In the genomic region with DNA sequence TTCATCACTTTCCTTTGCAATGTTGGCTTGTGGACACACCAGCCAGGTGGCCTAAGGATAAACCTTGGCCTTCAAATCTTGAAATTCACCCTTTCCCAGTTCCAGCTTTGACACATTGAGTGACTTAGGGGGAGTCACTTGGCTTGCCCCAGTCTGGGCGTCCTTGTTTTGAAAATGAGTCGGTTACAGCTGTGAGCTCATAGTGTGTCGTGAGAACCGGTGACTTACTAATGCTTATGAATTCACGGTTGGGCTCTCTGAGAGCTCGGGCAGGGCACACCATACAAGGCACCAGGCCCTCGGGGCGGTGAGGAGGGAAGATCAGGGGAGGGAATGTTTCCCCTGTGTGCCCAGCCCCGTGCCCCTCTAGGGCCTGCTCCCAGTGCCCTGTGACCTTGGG, we compare ENCODE assay signal across 15 cellular contexts.
DNase-seq lines count a peak whose midpoint lies in the region; ATAC-seq and TF ChIP-seq lines count a peak whose summit lies in the region.
"Had no signal": no experiment of that assay in that cellular context is flagged by ENCODE, and none has a peak within 500 bp of the region (broad histone marks: within the 10 kb centered on the region; RNA-seq: fewer than 3 reads in every experiment).

No MANE protein-coding gene starts in this region.

- H3K27ac ChIP-seq in Panc1 (ENCODE audit: low read length), result peak overlapping the region; percentile 79
- peak overlapping the region; percentile 41 for H3K27ac ChIP-seq in prostate gland
- H3K27ac ChIP-seq: gastrocnemius medialis had no signal

- peak; percentile 43 for ATAC-seq in Panc1
- ATAC-seq: gastrocnemius medialis, K562, Right ventricle myocardium inferior had no signal

- CTCF ChIA-PET in Panc1 (lab: Charles Lee), result no interaction called here

- intact Hi-C loops in Panc1 (cut with micrococcal nuclease; ENCODE audit: unreplicated experiment) (no loop called here), prostate gland (cut with DNase I) (no loop called here)

- no peak for TF ChIP-seq POLR2A in prostate gland (IDR thresholded peaks at IDR 0.05)

- no peaks in the 10 kb centered on the region for H3K36me3 ChIP-seq in Panc1 (ENCODE audit: control insufficient read depth, insufficient read depth, low read length)
- H3K36me3 ChIP-seq in prostate gland, result no peaks in the 10 kb centered on the region
- H3K36me3 ChIP-seq: gastrocnemius medialis had no signal

- no peak overlapping the region for H3K27ac Mint-ChIP-seq in progenitor cell of endocrine pancreas
- H3K27ac Mint-ChIP-seq: activated CD4-positive, alpha-beta T cell treated with anti-CD3 and anti-CD28 coated beads, Interleukin-2, amount 10 ng/mL, durations not matched to agents 24 days and 14 days; T-helper 2 cell treated with Interferon-gamma antibody and Interleukin-4, amounts not matched to agents 5 μg/mL and 100 μg/mL, for 36 hours had no signal

- DNase-seq in EH (ENCODE audit: low read depth), result peak; percentile 87
- DNase-seq in Panc1 (ENCODE audit: low read depth, low spot score), result no peak
- DNase-seq in epithelial cell of esophagus (ENCODE audit: low read depth), result peak; percentile 93
- no peak for DNase-seq in prostate gland (ENCODE audit: low spot score)
- no peak for DNase-seq in HT-29 (ENCODE audit: low spot score)
- no peak for DNase-seq in activated CD4-positive, alpha-beta T cell treated with anti-CD3 and anti-CD28 coated beads, Interleukin-2, amount 50 U/mL, for 48 hours
- no peak for DNase-seq in progenitor cell of endocrine pancreas (ENCODE audit: low spot score, unreplicated experiment)
- no peak for DNase-seq in activated CD4-positive, alpha-beta T cell treated with anti-CD3 and anti-CD28 coated beads, Interleukin-2, amount 50 U/mL, for 1 hour
- DNase-seq: activated CD4-positive, alpha-beta T cell treated with anti-CD3 and anti-CD28 coated beads, Interleukin-2, amount 10 ng/mL, durations not matched to agents 24 days and 14 days; gastrocnemius medialis; NCI-H1436 treated with DMSO at 0.1 percent for 48 hours; NCI-H524 treated with DMSO at 0.1 percent for 48 hours had no signal

- TF ChIP-seq CTCF in Panc1 (IDR thresholded peaks at IDR 0.05) (no peak), epithelial cell of esophagus (IDR thresholded peaks at IDR 0.05; ENCODE audit: insufficient read depth, low read depth, low read length, missing control alignments) (no peak), prostate gland (IDR thresholded peaks at IDR 0.05) (no peak), progenitor cell of endocrine pancreas (IDR thresholded peaks at IDR 0.05; ENCODE audit: unreplicated experiment) (no peak)

- H3K27me3 Mint-ChIP-seq in progenitor cell of endocrine pancreas, result peaks cover 24% of the 10 kb centered on the region

- no TSS peak for BruUV-seq in Panc1 (replicated peaks; lab: Mats Ljungman, UMichigan)

- WGBS in prostate gland, result 61% methylated on average over 9 of the region's 9 CpGs

- H3K9me3 ChIP-seq in Panc1 (ENCODE audit: control insufficient read depth, insufficient read depth, low read depth, low read length) (peaks cover 10% of the 10 kb centered on the region; the same call in 1 of the 2 replicates), prostate gland (no peaks in the 10 kb centered on the region)
- H3K9me3 ChIP-seq: gastrocnemius medialis had no signal

- H3K36me3 Mint-ChIP-seq in progenitor cell of endocrine pancreas (ENCODE audit: insufficient read depth), result no peaks in the 10 kb centered on the region

- H3K4me3 Mint-ChIP-seq in progenitor cell of endocrine pancreas (ENCODE audit: low read depth), result no peak overlapping the region
- H3K4me3 Mint-ChIP-seq: activated CD4-positive, alpha-beta T cell treated with anti-CD3 and anti-CD28 coated beads, Interleukin-2, amount 10 ng/mL, durations not matched to agents 24 days and 14 days; T-helper 2 cell treated with Interferon-gamma antibody and Interleukin-4, amounts not matched to agents 5 μg/mL and 100 μg/mL, for 36 hours had no signal

- H3K27me3 ChIP-seq in Panc1 (ENCODE audit: control insufficient read depth, insufficient read depth, low read length) (no peaks in the 10 kb centered on the region), prostate gland (replicated peaks; ENCODE audit: insufficient read depth) (no peaks in the 10 kb centered on the region)
- H3K27me3 ChIP-seq: gastrocnemius medialis had no signal

- POLR2A ChIA-PET in Panc1 (lab: Charles Lee), result no interaction called here

- H3K4me1 ChIP-seq in Panc1 (ENCODE audit: control insufficient read depth, insufficient read depth, low read length) (peaks cover 28% of the 10 kb centered on the region), prostate gland (replicated peaks) (no peaks in the 10 kb centered on the region)
- H3K4me1 ChIP-seq: gastrocnemius medialis had no signal

- H3K4me1 Mint-ChIP-seq in progenitor cell of endocrine pancreas (ENCODE audit: low read depth), result peaks cover 11% of the 10 kb centered on the region
- H3K4me1 Mint-ChIP-seq: activated CD4-positive, alpha-beta T cell treated with anti-CD3 and anti-CD28 coated beads, Interleukin-2, amount 10 ng/mL, durations not matched to agents 24 days and 14 days had no signal

- H3K4me3 ChIP-seq in Panc1 (ENCODE audit: low read depth in 2 of 2, low read length in 2 of 2) (no peak overlapping the region), epithelial cell of esophagus (ENCODE audit: low read length) (no peak overlapping the region), prostate gland (no peak overlapping the region)
- H3K4me3 ChIP-seq: gastrocnemius medialis, K562 had no signal

- H3K9me3 Mint-ChIP-seq in progenitor cell of endocrine pancreas (ENCODE audit: low read depth), result peaks cover 6% of the 10 kb centered on the region
- H3K9me3 Mint-ChIP-seq: T-helper 2 cell treated with Interferon-gamma antibody and Interleukin-4, amounts not matched to agents 5 μg/mL and 100 μg/mL, for 36 hours had no signal

- in situ Hi-C loops in Panc1 (cut with HindIII; ENCODE audit: low pct_unique_long_range_greater_than_20kb, low sequenced_read_pairs), result no loop called here

Comparison
In these comparisons a context has a peak if more than half of its experiments do, and no peak if none do; other contexts are left out.
1. DNase-seq: peak in EH (single experiment) and epithelial cell of esophagus (single experiment); none in Panc1 (single experiment), prostate gland (single experiment), HT-29 (single experiment), activated CD4-positive, alpha-beta T cell treated with anti-CD3 and anti-CD28 coated beads, Interleukin-2, amount 50 U/mL, for 48 hours (0 of 2), progenitor cell of endocrine pancreas (single experiment) and activated CD4-positive, alpha-beta T cell treated with anti-CD3 and anti-CD28 coated beads, Interleukin-2, amount 50 U/mL, for 1 hour (single experiment).